In the genomic region with DNA sequence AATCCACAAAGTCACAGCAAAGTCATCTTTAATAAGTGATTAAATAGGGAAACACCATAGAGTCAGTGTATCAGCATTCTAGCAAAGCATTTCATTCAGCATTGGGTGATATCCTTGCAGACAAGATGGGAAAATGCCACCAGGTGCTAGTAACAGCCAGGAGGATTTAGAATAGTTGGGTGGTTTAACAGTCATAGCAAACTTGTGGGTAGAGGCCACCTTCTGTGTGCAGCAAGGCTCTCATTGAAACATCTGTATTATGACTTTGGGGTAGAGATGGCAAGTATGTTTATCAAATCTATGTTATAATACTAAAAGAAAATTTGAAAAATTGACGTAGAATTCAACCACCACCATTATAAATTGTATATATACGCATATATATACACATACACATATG, we compare ENCODE assay signal across 21 cellular contexts. TPM values are rescaled to one million over a fixed set of nuclear protein-coding genes. Genes with fewer than 3 reads are reported as not detected.
DNase-seq lines count a peak whose midpoint lies in the region; ATAC-seq, FAIRE-seq and TF ChIP-seq lines count a peak whose summit lies in the region.
"Had no signal": no experiment of that assay in that cellular context is flagged by ENCODE, and none has a peak within 500 bp of the region (broad histone marks: within the 10 kb centered on the region; RNA-seq: fewer than 3 reads in every experiment).

No MANE protein-coding gene starts in this region.

- no peak for FAIRE-seq in small intestine (lab: Jason Lieb, UNC)
- FAIRE-seq: astrocyte, kidney had no signal

- no peaks in the 10 kb centered on the region for H3K79me2 ChIP-seq in KMS-11 (ENCODE audit: insufficient read depth, low read depth)

- peak overlapping the region; percentile 82 for H3K4me2 ChIP-seq in KMS-11

- H3K27ac ChIP-seq in CD4-positive, CD25-positive, alpha-beta regulatory T cell (ENCODE audit: insufficient read depth, low read length, poor library complexity, severe bottlenecking) = no peak overlapping the region
- peak overlapping the region; percentile 60; the same call in 1 of the 2 replicates for H3K27ac ChIP-seq in KMS-11
- no peak overlapping the region for H3K27ac ChIP-seq in ovary
- no peak overlapping the region for H3K27ac ChIP-seq in small intestine (ENCODE audit: low read depth in 1 of 2, low read length in 1 of 2)
- H3K27ac ChIP-seq: right lobe of liver had no signal

- peaks cover 14% of the 10 kb centered on the region for H3K27me3 Mint-ChIP-seq in CD4-positive, CD25-positive, alpha-beta regulatory T cell

- WGBS in ovary, 3 donors = 90 to 95% (median 94%) methylated on average over 2 of the region's 2 CpGs
- 86 to 96% (median 89%) methylated on average over 2 of the region's 2 CpGs for WGBS in small intestine, 3 donors

- no peaks in the 10 kb centered on the region for H3K27me3 ChIP-seq in CD4-positive, CD25-positive, alpha-beta regulatory T cell (ENCODE audit: control insufficient read depth, insufficient read depth, low read length)
- H3K27me3 ChIP-seq in KMS-11 (ENCODE audit: insufficient read depth, low read depth) (no peaks in the 10 kb centered on the region), ovary (no peaks in the 10 kb centered on the region), small intestine (ENCODE audit: control insufficient read depth in 2 of 2, insufficient read depth in 2 of 2, low read length in 2 of 2) (no peaks in the 10 kb centered on the region)
- H3K27me3 ChIP-seq: right lobe of liver had no signal

- no peaks in the 10 kb centered on the region for H3K36me3 Mint-ChIP-seq in CD4-positive, CD25-positive, alpha-beta regulatory T cell

- no peak overlapping the region for H2AFZ ChIP-seq in KMS-11 (ENCODE audit: low read depth)

- H3K4me1 Mint-ChIP-seq in CD4-positive, CD25-positive, alpha-beta regulatory T cell = peaks cover 10 to 16% (median 14%) of the 10 kb centered on the region in 4 donors

- no peak for TF ChIP-seq EP300 in ovary (IDR thresholded peaks at IDR 0.05)

- peaks cover 0 to 3% (median 0%) of the 10 kb centered on the region in 7 donors for H3K9me3 Mint-ChIP-seq in CD4-positive, CD25-positive, alpha-beta regulatory T cell
- H3K9me3 Mint-ChIP-seq: T-helper 2 cell treated with Interferon-gamma antibody and Interleukin-4, amounts not matched to agents 5 μg/mL and 100 μg/mL, for 36 hours had no signal

- H3K9ac ChIP-seq in KMS-11 = no peak overlapping the region

- H4K20me1 ChIP-seq in KMS-11 (ENCODE audit: insufficient read depth) = no peaks in the 10 kb centered on the region

- ATAC-seq in CD4-positive, CD25-positive, alpha-beta regulatory T cell (ENCODE audit: low read depth in 2 of 2) = no peak
- ATAC-seq in GM18520 (IDR thresholded peaks at IDR 0.05; ENCODE audit: unreplicated experiment) (peak; percentile 35), HG02642 (IDR thresholded peaks at IDR 0.05; ENCODE audit: poor library complexity, unreplicated experiment) (peak; percentile 45), HG03196 (IDR thresholded peaks at IDR 0.05; ENCODE audit: unreplicated experiment) (no peak), GM21737 (IDR thresholded peaks at IDR 0.05; ENCODE audit: unreplicated experiment) (no peak)
- ATAC-seq: esophagus mucosa, right lobe of liver had no signal

- intact Hi-C loops in ovary (cut with DNase I) = no loop called here

- peak overlapping the region in 2 of 3 donors; percentile 1 to 32 for H3K27ac Mint-ChIP-seq in CD4-positive, CD25-positive, alpha-beta regulatory T cell
- H3K27ac Mint-ChIP-seq: T-helper 2 cell treated with Interferon-gamma antibody and Interleukin-4, amounts not matched to agents 5 μg/mL and 100 μg/mL, for 36 hours had no signal

- H3K4me3 ChIP-seq in CD4-positive, CD25-positive, alpha-beta regulatory T cell (ENCODE audit: low read depth, low read length) = no peak overlapping the region
- H3K4me3 ChIP-seq in KMS-11 (IDR thresholded peaks at IDR 0.05; ENCODE audit: insufficient read depth, low read depth, low read length) (no peak overlapping the region), ovary (no peak overlapping the region), small intestine (ENCODE audit: low read depth in 1 of 2, low read length in 2 of 2) (no peak overlapping the region)
- H3K4me3 ChIP-seq: right lobe of liver had no signal

- no peaks in the 10 kb centered on the region for H3K36me3 ChIP-seq in CD4-positive, CD25-positive, alpha-beta regulatory T cell (ENCODE audit: control insufficient read depth, insufficient read depth, low read length)
- H3K36me3 ChIP-seq in KMS-11 (ENCODE audit: insufficient read depth) (no peaks in the 10 kb centered on the region), ovary (no peaks in the 10 kb centered on the region), small intestine (ENCODE audit: control insufficient read depth in 2 of 2, insufficient read depth in 2 of 2, low read length in 2 of 2) (no peaks in the 10 kb centered on the region)
- H3K36me3 ChIP-seq: right lobe of liver had no signal

- TF ChIP-seq CTCF in KMS-11 (conservative IDR thresholded peaks at IDR 0.05; ENCODE audit: low read depth, low read length) (no peak), ovary (IDR thresholded peaks at IDR 0.05) (no peak)

- no peaks in the 10 kb centered on the region for H3K9me3 ChIP-seq in CD4-positive, CD25-positive, alpha-beta regulatory T cell (ENCODE audit: control insufficient read depth in 2 of 2, low read length in 2 of 2)
- H3K9me3 ChIP-seq in ovary (no peaks in the 10 kb centered on the region), small intestine (ENCODE audit: control insufficient read depth, low read depth) (no peaks in the 10 kb centered on the region)
- H3K9me3 ChIP-seq: right lobe of liver had no signal

- TF ChIP-seq POLR2A in ovary (IDR thresholded peaks at IDR 0.05) = no peak

- peaks cover 11% of the 10 kb centered on the region for H3K4me1 ChIP-seq in CD4-positive, CD25-positive, alpha-beta regulatory T cell (ENCODE audit: control insufficient read depth, insufficient read depth, low read length, poor library complexity, severe bottlenecking)
- H3K4me1 ChIP-seq in KMS-11 (ENCODE audit: low read depth, poor library complexity, severe bottlenecking) (peaks cover 40% of the 10 kb centered on the region), ovary (ENCODE audit: insufficient read depth) (no peaks in the 10 kb centered on the region), small intestine (ENCODE audit: control insufficient read depth in 2 of 2, insufficient read depth in 1 of 2, low read depth in 1 of 2, low read length in 1 of 2) (no peaks in the 10 kb centered on the region)
- H3K4me1 ChIP-seq: right lobe of liver had no signal

- H3K4me3 Mint-ChIP-seq in CD4-positive, CD25-positive, alpha-beta regulatory T cell = no peak overlapping the region
- H3K4me3 Mint-ChIP-seq: activated T-helper 1 cell treated with anti-CD3 and anti-CD28 coated beads, Interleukin-12 subunit alpha, Interleukin-12 subunit beta, Interleukin-2, Interleukin-4 antibody, amounts not matched to agents 30 ng/mL and 10 ng/mL and 1 ng/mL, durations not matched to agents 14 hours and 24 hours and 36 hours; T-helper 2 cell treated with Interferon-gamma antibody and Interleukin-4, amounts not matched to agents 5 μg/mL and 100 μg/mL, for 36 hours had no signal

- no peak for DNase-seq in CD4-positive, CD25-positive, alpha-beta regulatory T cell
- no peak for DNase-seq in ovary
- DNase-seq in small intestine = no peak
- DNase-seq: activated CD4-positive, CD25-positive, alpha-beta regulatory T cell treated with anti-CD3 and anti-CD28 coated beads, Interleukin-2, amount 50 U/mL, for 72 hours; cortex of kidney; kidney; NCI-H1436 treated with DMSO at 0.1 percent for 48 hours; NCI-H226; occipital lobe; right lobe of liver; SHP77 treated with DMSO at 0.1 percent for 48 hours; stimulated activated naive CD4-positive, alpha-beta T cell had no signal

RNA-seq across cellular contexts. Expression of a gene that starts 26.4 kb away (rescaled TPM):
- 11.1 TPM for total RNA-seq in CD4-positive, CD25-positive, alpha-beta regulatory T cell
- polyA plus RNA-seq in CD4-positive, CD25-positive, alpha-beta regulatory T cell = 1 to 10 TPM; 1.4 to 4.4 (median 2.1) TPM
- 10 to 100 TPM; 15.5 to 31.1 (median 24.4) TPM for total RNA-seq in ovary
- 10 to 100 TPM in 1 of 2 donors, 1 to 10 TPM in 1; 9.7 to 22.2 TPM for polyA plus RNA-seq in ovary
- 1 to 10 TPM; 7.4 to 9.5 (median 8.1) TPM for polyA plus RNA-seq in small intestine

RNA-seq across cellular contexts. Expression of a gene that starts 38.0 kb away (rescaled TPM):
- 7.5 TPM for total RNA-seq in CD4-positive, CD25-positive, alpha-beta regulatory T cell
- polyA plus RNA-seq in CD4-positive, CD25-positive, alpha-beta regulatory T cell = under 1 TPM; 0.13 to 0.61 (median 0.37) TPM
- total RNA-seq in ovary = 10 to 100 TPM in 1 of 7 donors, 1 to 10 TPM in 5, under 1 TPM in 1; 0.48 to 13.0 (median 4.6) TPM
- polyA plus RNA-seq in ovary (1 to 10 TPM; 2.0 to 5.7 TPM), small intestine (1 to 10 TPM in 1 of 3 donors, under 1 TPM in 2; 0.45 to 5.4 (median 0.54) TPM)

Comparison
In these comparisons a context has a peak if more than half of its experiments do, and no peak if none do; other contexts are left out.
1. ATAC-seq: peak in GM18520 (single experiment) and HG02642 (single experiment); none in CD4-positive, CD25-positive, alpha-beta regulatory T cell (0 of 2), HG03196 (single experiment) and GM21737 (single experiment).